8 cellular contexts compared by ENCODE assay signal in the genomic region with DNA sequence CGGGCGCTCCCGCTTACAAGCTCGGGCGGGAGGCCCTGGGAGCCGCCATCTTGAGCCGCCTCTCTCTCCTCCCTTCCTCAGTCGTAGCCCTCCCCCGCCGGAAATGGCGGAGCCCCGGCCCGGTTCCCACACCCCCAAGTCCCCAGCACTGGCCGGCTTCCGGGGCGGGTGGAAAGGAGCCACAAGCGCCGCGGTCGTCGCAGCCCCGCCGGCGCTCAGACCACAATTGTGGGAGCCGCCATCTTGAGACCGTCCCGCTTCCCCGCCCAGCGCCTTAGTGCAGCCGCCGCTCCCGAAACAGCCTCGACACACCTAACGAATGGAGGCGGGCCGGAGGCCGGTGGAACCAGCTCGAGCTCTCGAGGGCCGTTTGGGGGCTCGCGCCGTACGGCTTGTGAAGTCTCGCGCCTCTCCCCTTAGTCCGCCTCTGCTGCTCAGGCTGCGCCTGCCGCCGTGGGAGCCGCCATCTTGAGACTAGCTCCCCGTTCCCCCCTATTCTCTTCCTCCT. TPM values are rescaled to one million over a fixed set of nuclear protein-coding genes. Genes with fewer than 3 reads are reported as not detected.
DNase-seq lines count a peak whose midpoint lies in the region; ATAC-seq, FAIRE-seq and TF ChIP-seq lines count a peak whose summit lies in the region.

No MANE protein-coding gene starts in this region.

- H3K27ac ChIP-seq in MM.1S (ENCODE audit: low read length) = peak overlapping the region; percentile 99
- H3K27ac ChIP-seq in SK-N-SH (ENCODE audit: low read depth in 2 of 2, low read length in 1 of 2) = peak overlapping the region; percentile 99
- H3K27ac ChIP-seq in ovary = peak overlapping the region; percentile 100
- peak overlapping the region; percentile 99 for H3K27ac ChIP-seq in thymus (ENCODE audit: low read depth)

- peaks cover 7% of the 10 kb centered on the region for H3K27me3 Mint-ChIP-seq in glutamatergic neuron (ENCODE audit: unreplicated experiment)

- H3K4me3 ChIP-seq in MM.1S (ENCODE audit: low read length) (peak overlapping the region; percentile 94), SK-N-SH (ENCODE audit: low read depth in 2 of 2, low read length in 1 of 2) (peak overlapping the region; percentile 90 to 98), ovary (peak overlapping the region; percentile 83), thymus (ENCODE audit: low read length) (peak overlapping the region; percentile 62)

- H4K20me1 ChIP-seq in MM.1S (ENCODE audit: insufficient read depth, low read length) (peaks cover 15% of the 10 kb centered on the region; the same call in 1 of the 2 replicates), SK-N-SH (ENCODE audit: insufficient read depth) (peaks cover 37% of the 10 kb centered on the region)

- peaks cover 36% of the 10 kb centered on the region for H3F3A ChIP-seq in MM.1S (ENCODE audit: insufficient read depth, low read length)
- H3F3A ChIP-seq in SK-N-SH (replicated peaks; ENCODE audit: insufficient read depth) = peaks cover 7% of the 10 kb centered on the region

- peak overlapping the region; percentile 95 to 100 for H3K27ac Mint-ChIP-seq in activated naive CD4-positive, alpha-beta T cell treated with anti-CD3 and anti-CD28 coated beads, Interleukin-2, amount 50 U/mL, for 72 hours
- peak overlapping the region; percentile 100 for H3K27ac Mint-ChIP-seq in glutamatergic neuron (ENCODE audit: unreplicated experiment)

- peak; percentile 52 to 60 for ATAC-seq in activated naive CD4-positive, alpha-beta T cell treated with anti-CD3 and anti-CD28 coated beads, Interleukin-2, amount 50 U/mL, for 72 hours

- H3K9ac ChIP-seq in MM.1S (ENCODE audit: low read length) (peak overlapping the region; percentile 100), SK-N-SH (peak overlapping the region; percentile 98)

- TF ChIP-seq EP300 in SK-N-SH (IDR thresholded peaks at IDR 0.05; ENCODE audit: borderline replicate concordance in 1 of 2, low read depth in 1 of 2, low read length in 1 of 2) (no peak), ovary (IDR thresholded peaks at IDR 0.05) (no peak)

- intact Hi-C loops in ovary (cut with DNase I) = no loop called here

- TF ChIP-seq POLR2A in H54 (IDR thresholded peaks at IDR 0.05; ENCODE audit: low read depth, low read length) (peak; percentile 33; the same call in 1 of the 2 replicates), ovary (IDR thresholded peaks at IDR 0.05) (peak; percentile 11)

- no peak for TF ChIP-seq CTCF in MM.1S (IDR thresholded peaks at IDR 0.05; ENCODE audit: low read length)
- no peak for TF ChIP-seq CTCF in SK-N-SH (IDR thresholded peaks at IDR 0.05)
- no peak for TF ChIP-seq CTCF in glutamatergic neuron (IDR thresholded peaks at IDR 0.05; ENCODE audit: partially characterized antibody, unreplicated experiment)
- no peak for TF ChIP-seq CTCF in ovary (IDR thresholded peaks at IDR 0.05)

- H2AFZ ChIP-seq in MM.1S (ENCODE audit: low read length) (no peak overlapping the region), SK-N-SH (ENCODE audit: low read depth) (0 out of 2 replicates have a peak overlapping the region, but pooled peaks have one; percentile 89)

- H3K4me3 Mint-ChIP-seq in glutamatergic neuron (ENCODE audit: unreplicated experiment) = peak overlapping the region; percentile 100

- no peaks in the 10 kb centered on the region for H3K9me2 ChIP-seq in MM.1S (replicated peaks; ENCODE audit: insufficient read depth, low read length)
- no peaks in the 10 kb centered on the region for H3K9me2 ChIP-seq in SK-N-SH

- peaks cover 18% of the 10 kb centered on the region for H3K4me1 Mint-ChIP-seq in glutamatergic neuron (ENCODE audit: low read depth, unreplicated experiment)

- peaks cover 63% of the 10 kb centered on the region for H3K79me2 ChIP-seq in MM.1S (ENCODE audit: low read length)
- peaks cover 64% of the 10 kb centered on the region for H3K79me2 ChIP-seq in SK-N-SH (ENCODE audit: insufficient read depth)

- H3K36me3 ChIP-seq in MM.1S (replicated peaks; ENCODE audit: insufficient read depth, low read length) = no peaks in the 10 kb centered on the region
- peaks cover 0 to 4% of the 10 kb centered on the region in 2 experiments for H3K36me3 ChIP-seq in SK-N-SH (replicated peaks in 1 of 2; ENCODE audit: control insufficient read depth in 1 of 2, insufficient read depth in 2 of 2, low read length in 1 of 2)
- no peaks in the 10 kb centered on the region for H3K36me3 ChIP-seq in ovary
- no peaks in the 10 kb centered on the region for H3K36me3 ChIP-seq in thymus (ENCODE audit: control insufficient read depth, insufficient read depth)

- POLR2A ChIA-PET in SK-N-SH (lab: Yijun Ruan, JAX) = interaction anchor here (0.6 to 1.4 kb wide), 6 partner anchors 36 to 205 kb away, joined by 3 to 4 read pairs (median 3); a partner anchor contains a TSS

- DNase-seq in ELF-1 (ENCODE audit: low read depth, low spot score) (peak; percentile 93), H54 (ENCODE audit: insufficient read length, low spot score) (peak; percentile 76), MM.1S (peak; percentile 85), SK-N-SH (peak; percentile 93), glutamatergic neuron (peak; percentile 80), ovary (peak; percentile 89 to 94 (median 91))
- peak; percentile 79 to 81 for DNase-seq in activated naive CD4-positive, alpha-beta T cell treated with anti-CD3 and anti-CD28 coated beads, Interleukin-2, amount 50 U/mL, for 72 hours (ENCODE audit: low spot score in 2 of 2)

- WGBS in SK-N-SH (ENCODE audit: low lambda C conversion rate) = 2% methylated on average over 38 of the region's 52 CpGs
- WGBS in ovary, 3 donors = 5 to 13% (median 12%) methylated on average over 50 to 52 of the region's 52 CpGs
- under 1% methylated on average over 50 of the region's 52 CpGs for WGBS in thymus

- CTCF ChIA-PET in SK-N-SH (lab: Yijun Ruan, JAX) = interaction anchor here (1.1 to 11.6 kb wide), 2 partner anchors 22 to 208 kb away, joined by 3 to 179 read pairs; a partner anchor contains a TSS

- H3K27me3 ChIP-seq in MM.1S (replicated peaks; ENCODE audit: insufficient read depth, low read length) = no peaks in the 10 kb centered on the region
- H3K27me3 ChIP-seq in SK-N-SH (ENCODE audit: insufficient read depth) = no peaks in the 10 kb centered on the region
- no peaks in the 10 kb centered on the region for H3K27me3 ChIP-seq in ovary
- no peaks in the 10 kb centered on the region for H3K27me3 ChIP-seq in thymus (ENCODE audit: control insufficient read depth, insufficient read depth)

- TF ChIP-seq RAD21 in SK-N-SH (IDR thresholded peaks at IDR 0.05; ENCODE audit: low read length) = no peak

- H3K4me2 ChIP-seq in MM.1S (ENCODE audit: low read depth, low read length) = peak overlapping the region; percentile 65
- peak overlapping the region; percentile 80 for H3K4me2 ChIP-seq in SK-N-SH

- no peaks in the 10 kb centered on the region for H3K9me3 Mint-ChIP-seq in activated naive CD4-positive, alpha-beta T cell treated with anti-CD3 and anti-CD28 coated beads, Interleukin-2, amount 50 U/mL, for 72 hours
- peaks cover 7% of the 10 kb centered on the region for H3K9me3 Mint-ChIP-seq in glutamatergic neuron (ENCODE audit: unreplicated experiment)

- H3K36me3 Mint-ChIP-seq in activated naive CD4-positive, alpha-beta T cell treated with anti-CD3 and anti-CD28 coated beads, Interleukin-2, amount 50 U/mL, for 72 hours = peaks cover 37 to 44% of the 10 kb centered on the region in 2 donors
- no peaks in the 10 kb centered on the region for H3K36me3 Mint-ChIP-seq in glutamatergic neuron (ENCODE audit: unreplicated experiment)

- H3K4me1 ChIP-seq in MM.1S (ENCODE audit: low read length) (peaks cover 21% of the 10 kb centered on the region), SK-N-SH (ENCODE audit: control insufficient read depth in 1 of 2, insufficient read depth in 2 of 2, low read depth in 1 of 2, low read length in 1 of 2) (peaks cover 16 to 51% of the 10 kb centered on the region in 2 experiments; a peak in 2 of 4 replicates), ovary (ENCODE audit: insufficient read depth) (peaks cover 12% of the 10 kb centered on the region), thymus (ENCODE audit: control insufficient read depth, insufficient read depth, low read length) (peaks cover 18% of the 10 kb centered on the region)

- no peak for FAIRE-seq in H54 (lab: Jason Lieb, UNC)

- H3K9me3 ChIP-seq in MM.1S (replicated peaks; ENCODE audit: insufficient read depth, low read length) = no peaks in the 10 kb centered on the region
- H3K9me3 ChIP-seq in SK-N-SH = no peaks in the 10 kb centered on the region
- no peaks in the 10 kb centered on the region for H3K9me3 ChIP-seq in ovary
- H3K9me3 ChIP-seq in thymus (ENCODE audit: control insufficient read depth) = no peaks in the 10 kb centered on the region

RNA-seq across cellular contexts. Expression of a gene that starts 0.4 kb away (rescaled TPM):
- polyA plus RNA-seq in SK-N-SH (2012; rRNA removed) (4.7 and 9.5 TPM in 2 replicates), ovary (10 to 100 TPM; 13.3 to 19.7 TPM), thymus (21.9 TPM)
- polyA plus RNA-seq in SK-N-SH (2012; cell fraction: cytosol; rRNA removed) = 5.9 and 8.1 TPM in 2 replicates
- polyA plus RNA-seq in SK-N-SH (2012; cell fraction: nucleus; rRNA removed) = 27.0 and 39.1 TPM in 2 replicates
- 100 to 1,000 TPM in 1 of 2 donors, 10 to 100 TPM in 1; 95.9 to 102 TPM for total RNA-seq in activated naive CD4-positive, alpha-beta T cell treated with anti-CD3 and anti-CD28 coated beads, Interleukin-2, amount 50 U/mL, for 72 hours
- total RNA-seq in glutamatergic neuron (ENCODE audit: unreplicated experiment) (84.0 TPM), ovary (10 to 100 TPM; 26.3 to 62.5 (median 53.1) TPM)

RNA-seq across cellular contexts. Expression of a gene that starts 1.4 kb away (rescaled TPM):
- polyA plus RNA-seq in SK-N-SH (2012; rRNA removed) (9.4 and 10.9 TPM in 2 replicates), ovary (1 to 10 TPM; 2.6 to 9.8 TPM), thymus (6.9 TPM)
- polyA plus RNA-seq in SK-N-SH (2012; cell fraction: cytosol; rRNA removed) = 4.6 and 6.8 TPM in 2 replicates
- polyA plus RNA-seq in SK-N-SH (2012; cell fraction: nucleus; rRNA removed) = 7.8 and 9.4 TPM in 2 replicates
- 1 to 10 TPM; 5.1 to 6.4 TPM for total RNA-seq in activated naive CD4-positive, alpha-beta T cell treated with anti-CD3 and anti-CD28 coated beads, Interleukin-2, amount 50 U/mL, for 72 hours
- total RNA-seq in glutamatergic neuron (ENCODE audit: unreplicated experiment) (6.7 TPM), ovary (10 to 100 TPM in 3 of 7 donors, 1 to 10 TPM in 4; 4.4 to 11.6 (median 9.4) TPM)

RNA-seq across cellular contexts. Expression of a gene that starts 26.7 kb away (rescaled TPM):
- polyA plus RNA-seq in SK-N-SH (2012; rRNA removed) = 0.90 and 1.0 TPM in 2 replicates
- polyA plus RNA-seq in SK-N-SH (2012; cell fraction: cytosol; rRNA removed) = 0.45 and 0.56 TPM in 2 replicates
- polyA plus RNA-seq in SK-N-SH (2012; cell fraction: nucleus; rRNA removed) = 3.0 and 3.2 TPM in 2 replicates
- total RNA-seq in activated naive CD4-positive, alpha-beta T cell treated with anti-CD3 and anti-CD28 coated beads, Interleukin-2, amount 50 U/mL, for 72 hours = 10 to 100 TPM; 14.8 to 16.1 TPM
- 16.1 TPM for total RNA-seq in glutamatergic neuron (ENCODE audit: unreplicated experiment)
- 1 to 10 TPM in 6 of 7 donors, under 1 TPM in 1; 0.80 to 4.9 (median 2.5) TPM for total RNA-seq in ovary
- polyA plus RNA-seq in ovary = 1 to 10 TPM; 1.2 to 2.8 TPM
- 18.3 TPM for polyA plus RNA-seq in thymus

RNA-seq across cellular contexts. Expression of a gene that starts 36.3 kb away (rescaled TPM):
- polyA plus RNA-seq in SK-N-SH (2012; rRNA removed) = 192 and 229 TPM in 2 replicates
- polyA plus RNA-seq in SK-N-SH (2012; cell fraction: cytosol; rRNA removed) = 193 and 253 TPM in 2 replicates
- polyA plus RNA-seq in SK-N-SH (2012; cell fraction: nucleus; rRNA removed) = 502 and 579 TPM in 2 replicates
- 100 to 1,000 TPM in 1 of 2 donors, 10 to 100 TPM in 1; 97.9 to 129 TPM for total RNA-seq in activated naive CD4-positive, alpha-beta T cell treated with anti-CD3 and anti-CD28 coated beads, Interleukin-2, amount 50 U/mL, for 72 hours
- 129 TPM for total RNA-seq in glutamatergic neuron (ENCODE audit: unreplicated experiment)
- total RNA-seq in ovary = 10 to 100 TPM; 36.7 to 95.5 (median 64.2) TPM
- polyA plus RNA-seq in ovary = 10 to 100 TPM; 64.9 to 87.3 TPM
- polyA plus RNA-seq in thymus = 94.7 TPM

RNA-seq across cellular contexts. Expression of a gene that starts 45.1 kb away (rescaled TPM):
- polyA plus RNA-seq in SK-N-SH (2012; rRNA removed) (1.6 and 2.2 TPM in 2 replicates), ovary (10 to 100 TPM in 1 of 2 donors, 1 to 10 TPM in 1; 1.2 to 14.7 TPM), thymus (481 TPM)
- 0.45 and 0.94 TPM in 2 replicates for polyA plus RNA-seq in SK-N-SH (2012; cell fraction: cytosol; rRNA removed)
- polyA plus RNA-seq in SK-N-SH (2012; cell fraction: nucleus; rRNA removed) = 15.6 and 25.4 TPM in 2 replicates
- 100 to 1,000 TPM in 1 of 2 donors, 10 to 100 TPM in 1; 90.0 to 138 TPM for total RNA-seq in activated naive CD4-positive, alpha-beta T cell treated with anti-CD3 and anti-CD28 coated beads, Interleukin-2, amount 50 U/mL, for 72 hours
- total RNA-seq in glutamatergic neuron (ENCODE audit: unreplicated experiment) (33.5 TPM), ovary (10 to 100 TPM in 5 of 7 donors, 1 to 10 TPM in 2; 7.0 to 22.3 (median 11.4) TPM)

Comparison
In these comparisons a context has a peak if more than half of its experiments do, and no peak if none do; other contexts are left out.
1. Peak in every context shown above with its lines: DNase-seq, ATAC-seq, H3K4me3 ChIP-seq and H3K27ac ChIP-seq.